ENCODE assay signal across 11 cellular contexts in genomic region chr1:244322181-244322580, GRCh38.
A peak's percentile ranks its signal among the peaks of the same experiment; 100 is the strongest.
DNase-seq lines count a peak whose midpoint lies in the region; ATAC-seq, FAIRE-seq and TF ChIP-seq lines count a peak whose summit lies in the region.
"Had no signal": no experiment of that assay in that cellular context is flagged by ENCODE, and none has a peak within 500 bp of the region (broad histone marks: within the 10 kb centered on the region; RNA-seq: fewer than 3 reads in every experiment).

No MANE protein-coding gene starts in this region.

- H3K27me3 ChIP-seq in RWPE2 (ENCODE audit: insufficient read depth, poor library complexity, severe bottlenecking), result no peaks in the 10 kb centered on the region
- no peaks in the 10 kb centered on the region for H3K27me3 ChIP-seq in foreskin keratinocyte
- no peaks in the 10 kb centered on the region for H3K27me3 ChIP-seq in spleen (replicated peaks in 1 of 7)
- no peaks in the 10 kb centered on the region for H3K27me3 ChIP-seq in small intestine (ENCODE audit: control insufficient read depth in 2 of 2, insufficient read depth in 2 of 2, low read length in 2 of 2)

- H3K27me3 Mint-ChIP-seq in T-helper 1 cell treated with Interleukin-12 subunit alpha and Interleukin-12 subunit beta and Interleukin-4 antibody, amounts not matched to agents 30 μg/mL and 1 μg/mL, for 36 hours (ENCODE audit: low read depth), result no peaks in the 10 kb centered on the region

- no peak for FAIRE-seq in small intestine (lab: Jason Lieb, UNC)
- FAIRE-seq: GM19239 had no signal

- 85 to 97% (median 93%) methylated on average over 1 of the region's 1 CpG for WGBS in spleen, 5 donors
- 87 to 93% (median 88%) methylated on average over 1 of the region's 1 CpG for WGBS in small intestine, 3 donors

- peak overlapping the region; percentile 80 for H3K27ac Mint-ChIP-seq in T-helper 1 cell treated with Interleukin-12 subunit alpha and Interleukin-12 subunit beta and Interleukin-4 antibody, amounts not matched to agents 30 μg/mL and 1 μg/mL, for 36 hours

- H3K4me3 ChIP-seq in RWPE2 (ENCODE audit: severe bottlenecking), result no peak overlapping the region
- H3K4me3 ChIP-seq in spleen, result peak overlapping the region in 1 of 8 donors; percentile 63
- no peak overlapping the region for H3K4me3 ChIP-seq in small intestine (ENCODE audit: low read depth in 1 of 2, low read length in 2 of 2)

- DNase-seq in T-helper 1 cell (no peak), RWPE2 (ENCODE audit: low spot score) (no peak), foreskin keratinocyte (no peak), spleen (no peak), small intestine (no peak), AG20443 (ENCODE audit: low spot score) (no peak), LoVo (ENCODE audit: low spot score) (no peak)
- DNase-seq: foreskin fibroblast, NCI-H2107 had no signal

- H3K9me3 Mint-ChIP-seq in T-helper 1 cell treated with Interleukin-12 subunit alpha and Interleukin-12 subunit beta and Interleukin-4 antibody, amounts not matched to agents 30 μg/mL and 1 μg/mL, for 36 hours, result peaks cover 4% of the 10 kb centered on the region

- ATAC-seq in RWPE2 (ENCODE audit: low read depth), result no peak
- ATAC-seq in foreskin keratinocyte, result no peak

- no peaks in the 10 kb centered on the region for H3K36me3 ChIP-seq in RWPE2 (ENCODE audit: low read depth)
- H3K36me3 ChIP-seq in spleen, result no peaks in the 10 kb centered on the region
- no peaks in the 10 kb centered on the region for H3K36me3 ChIP-seq in small intestine (ENCODE audit: control insufficient read depth in 2 of 2, insufficient read depth in 2 of 2, low read length in 2 of 2)

- intact Hi-C loops in spleen (cut with DNase I; ENCODE audit: low total_unique reads), result no loop called here

- H3K4me3 Mint-ChIP-seq in T-helper 1 cell treated with Interleukin-12 subunit alpha and Interleukin-12 subunit beta and Interleukin-4 antibody, amounts not matched to agents 30 μg/mL and 1 μg/mL, for 36 hours, result no peak overlapping the region

- TF ChIP-seq CTCF in RWPE2 (IDR thresholded peaks at IDR 0.05; ENCODE audit: poor library complexity, severe bottlenecking), result no peak
- no peak for TF ChIP-seq CTCF in foreskin keratinocyte (conservative IDR thresholded peaks at IDR 0.05)
- no peak for TF ChIP-seq CTCF in spleen (IDR thresholded peaks at IDR 0.05 in 8 of 11, conservative IDR thresholded peaks at IDR 0.05 in 3 of 11)

- H3K9me3 ChIP-seq in RWPE2 (ENCODE audit: severe bottlenecking), result no peaks in the 10 kb centered on the region
- H3K9me3 ChIP-seq in spleen, result no peaks in the 10 kb centered on the region
- H3K9me3 ChIP-seq in small intestine (ENCODE audit: control insufficient read depth, low read depth), result no peaks in the 10 kb centered on the region

- H3K4me1 ChIP-seq in RWPE2 (ENCODE audit: insufficient read depth, poor library complexity, severe bottlenecking) (peaks cover 21% of the 10 kb centered on the region), foreskin keratinocyte (peaks cover 12% of the 10 kb centered on the region), spleen (peaks cover 13 to 81% (median 38%) of the 10 kb centered on the region in 6 donors), small intestine (ENCODE audit: control insufficient read depth in 2 of 2, insufficient read depth in 1 of 2, low read depth in 1 of 2, low read length in 1 of 2) (peaks cover 0 to 9% of the 10 kb centered on the region in 2 donors)

- H3K36me3 Mint-ChIP-seq in T-helper 1 cell treated with Interleukin-12 subunit alpha and Interleukin-12 subunit beta and Interleukin-4 antibody, amounts not matched to agents 30 μg/mL and 1 μg/mL, for 36 hours (ENCODE audit: low read depth), result peaks cover 8% of the 10 kb centered on the region

- H3K27ac ChIP-seq in RWPE2 (ENCODE audit: poor library complexity, severe bottlenecking) (peak overlapping the region; percentile 89), foreskin keratinocyte (peak overlapping the region; percentile 65), spleen (peak overlapping the region in 7 of 8 donors; percentile 42 to 93 (median 72)), small intestine (ENCODE audit: low read depth in 1 of 2, low read length in 1 of 2) (peak overlapping the region in 1 of 2 donors; percentile 19)

- peaks cover 65% of the 10 kb centered on the region for H3K4me1 Mint-ChIP-seq in T-helper 1 cell treated with Interleukin-12 subunit alpha and Interleukin-12 subunit beta and Interleukin-4 antibody, amounts not matched to agents 30 μg/mL and 1 μg/mL, for 36 hours (ENCODE audit: low read depth)

- TF ChIP-seq POLR2A in spleen (IDR thresholded peaks at IDR 0.05), result no peak
